15 cellular contexts compared by ENCODE assay signal in genomic region chr13:44404261-44405139, GRCh38. TPM values are rescaled to one million over a fixed set of nuclear protein-coding genes. Genes with fewer than 3 reads are reported as not detected.
DNase-seq lines count a peak whose midpoint lies in the region; ATAC-seq and TF ChIP-seq lines count a peak whose summit lies in the region.
"Had no signal": no experiment of that assay in that cellular context is flagged by ENCODE, and none has a peak within 500 bp of the region (broad histone marks: within the 10 kb centered on the region; RNA-seq: fewer than 3 reads in every experiment).

No MANE protein-coding gene starts in this region.

- in situ Hi-C loops in gastrocnemius medialis (cut with MboI; ENCODE audit: low sequenced_read_pairs in 4 of 4): no loop called here

- peak; percentile 81 for DNase-seq in HT-29 (ENCODE audit: low spot score)
- DNase-seq in Peyer's patch: no peak
- peak; percentile 68 for DNase-seq in retina
- DNase-seq in AG08396 (ENCODE audit: low spot score): no peak
- DNase-seq in left cardiac atrium: no peak
- DNase-seq in gastrocnemius medialis: no peak
- DNase-seq: activated CD8-positive, alpha-beta T cell treated with anti-CD3 and anti-CD28 coated beads, Interleukin-2, amount 10 ng/mL, durations not matched to agents 7 days and 5 days; Calu3; effector memory CD8-positive, alpha-beta T cell; hippocampal formation; naive thymus-derived CD8-positive, alpha-beta T cell; NCI-H226; stimulated activated CD4-positive, alpha-beta T cell treated with anti-CD3 and anti-CD28 coated beads, Interleukin-1b, Interleukin-23, amount 100 ng/mL, for 48 hours had no signal

- H3K27ac ChIP-seq in Peyer's patch: peak overlapping the region in 3 of 4 donors; percentile 50 to 78 (median 51)
- H3K27ac ChIP-seq in iPS-20b (ENCODE audit: low read length): peak overlapping the region; percentile 10
- H3K27ac ChIP-seq in gastrocnemius medialis: no peak overlapping the region

- H3K4me1 ChIP-seq in Peyer's patch (peaks cover 0 to 5% (median 0%) of the 10 kb centered on the region in 4 donors), iPS-20b (ENCODE audit: insufficient read depth, low read length) (peaks cover 51% of the 10 kb centered on the region), gastrocnemius medialis (no peaks in the 10 kb centered on the region)

- H3K4me3 ChIP-seq in Peyer's patch (peak overlapping the region in 3 of 4 donors; percentile 12 to 48 (median 42)), iPS-20b (ENCODE audit: low read length) (peak overlapping the region; percentile 51), gastrocnemius medialis (no peak overlapping the region)

- no peak for TF ChIP-seq CTCF in Peyer's patch (IDR thresholded peaks at IDR 0.05)
- no peak for TF ChIP-seq CTCF in gastrocnemius medialis (IDR thresholded peaks at IDR 0.05 in 4 of 5, conservative IDR thresholded peaks at IDR 0.05 in 1 of 5)

- no peaks in the 10 kb centered on the region for H3K27me3 ChIP-seq in Peyer's patch
- peaks cover 9% of the 10 kb centered on the region; the same call in 1 of the 2 replicates for H3K27me3 ChIP-seq in iPS-20b (ENCODE audit: insufficient read depth, low read length)
- H3K27me3 ChIP-seq in gastrocnemius medialis: no peaks in the 10 kb centered on the region

- H3K9ac ChIP-seq in iPS-20b (ENCODE audit: low read depth, low read length): peak overlapping the region; percentile 58

- no peaks in the 10 kb centered on the region for H3K36me3 ChIP-seq in Peyer's patch
- H3K36me3 ChIP-seq in iPS-20b (ENCODE audit: insufficient read depth, low read depth, low read length): no peaks in the 10 kb centered on the region
- H3K36me3 ChIP-seq in gastrocnemius medialis: no peaks in the 10 kb centered on the region

- intact Hi-C loops in left cardiac atrium (cut with DNase I): loop anchor here in 1 of 2 donors (10.0 kb wide), 1 partner anchor 80 kb away; no protein-coding TSS in a partner anchor
- intact Hi-C loops in gastrocnemius medialis (cut with DNase I; ENCODE audit: low total_unique reads): no loop called here

- no peak for ATAC-seq in GM19395 (IDR thresholded peaks at IDR 0.05; ENCODE audit: unreplicated experiment)
- no peak for ATAC-seq in left cardiac atrium
- ATAC-seq in gastrocnemius medialis: no peak
- ATAC-seq: activated CD8-positive, alpha-beta T cell treated with anti-CD3 and anti-CD28 coated beads, Interleukin-2, amount 10 ng/mL, durations not matched to agents 7 days and 5 days; effector memory CD8-positive, alpha-beta T cell; naive thymus-derived CD8-positive, alpha-beta T cell had no signal

- TF ChIP-seq POLR2A in Peyer's patch (IDR thresholded peaks at IDR 0.05) (no peak), gastrocnemius medialis (IDR thresholded peaks at IDR 0.05) (no peak)

- no peaks in the 10 kb centered on the region for H3K9me3 ChIP-seq in Peyer's patch
- H3K9me3 ChIP-seq in iPS-20b (ENCODE audit: insufficient read depth, low read depth, low read length): no peaks in the 10 kb centered on the region
- no peaks in the 10 kb centered on the region for H3K9me3 ChIP-seq in gastrocnemius medialis

RNA-seq across cellular contexts. Expression of gene SERP2, which starts 30.9 kb away (rescaled TPM):
- total RNA-seq in HT-29 (2014; rRNA removed; shearing (Covaris generic)): 5.4 and 7.7 TPM in 2 replicates
- total RNA-seq in Peyer's patch: 10 to 100 TPM in 1 of 4 donors, 1 to 10 TPM in 3; 3.2 to 12.4 (median 3.5) TPM
- 10 to 100 TPM; 12.9 to 14.6 TPM for total RNA-seq in left cardiac atrium
- 1 to 10 TPM in 3 of 4 donors, under 1 TPM in 1; 0.76 to 3.7 (median 1.7) TPM for total RNA-seq in gastrocnemius medialis
- total RNA-seq: Calu3; naive thymus-derived CD8-positive, alpha-beta T cell had no signal

Comparison
In these comparisons a context has a peak if more than half of its experiments do, and no peak if none do; other contexts are left out.
1. DNase-seq: peak in HT-29 (single experiment) and retina (single experiment); none in Peyer's patch (0 of 3), AG08396 (single experiment), left cardiac atrium (single experiment) and gastrocnemius medialis (0 of 2).
2. H3K27ac ChIP-seq: peak in Peyer's patch (3 of 4) and iPS-20b (single experiment); none in gastrocnemius medialis (0 of 4).
3. H3K4me3 ChIP-seq: peak in Peyer's patch (3 of 4) and iPS-20b (single experiment); none in gastrocnemius medialis (0 of 4).